In the genomic region with DNA sequence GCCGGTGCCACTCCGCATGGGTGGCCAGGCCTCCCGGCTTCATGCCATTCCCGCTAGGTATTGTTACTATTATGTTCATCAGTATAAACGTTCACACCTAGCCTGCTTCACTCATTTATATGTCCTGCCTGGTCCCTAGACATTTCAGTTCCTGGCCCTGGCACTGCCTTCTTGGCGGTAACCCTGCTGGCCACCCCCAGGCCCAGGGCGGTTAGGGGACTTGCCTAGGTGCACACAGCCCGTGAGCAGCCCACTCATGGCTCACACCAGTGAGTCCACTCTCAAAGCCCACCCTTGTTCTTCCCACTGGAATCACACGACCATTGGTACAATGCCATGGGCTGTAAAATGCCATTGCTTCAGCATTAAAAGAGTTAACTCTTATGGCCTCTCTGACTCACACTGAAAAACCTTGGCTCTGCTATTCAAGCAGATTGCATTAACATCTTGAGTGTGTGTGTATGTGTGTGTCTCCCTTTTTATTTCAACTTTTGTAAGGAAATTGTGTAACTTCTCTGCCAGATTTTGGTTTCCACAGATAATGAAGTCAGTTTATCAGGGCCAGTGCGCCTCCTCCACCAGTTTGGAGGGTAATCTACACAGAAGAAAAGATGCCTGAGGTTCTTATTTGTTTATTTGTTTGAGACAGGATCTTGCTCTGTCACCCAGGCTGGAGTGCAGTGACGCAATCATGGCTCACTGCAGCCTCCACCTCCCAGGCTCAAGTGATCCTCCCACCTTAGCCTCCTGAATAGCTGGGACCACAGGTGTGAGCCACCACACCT, we compare ENCODE assay signal across 12 cellular contexts.
DNase-seq lines count a peak whose midpoint lies in the region; ATAC-seq, FAIRE-seq and TF ChIP-seq lines count a peak whose summit lies in the region.
"Had no signal": no experiment of that assay in that cellular context is flagged by ENCODE, and none has a peak within 500 bp of the region (broad histone marks: within the 10 kb centered on the region; RNA-seq: fewer than 3 reads in every experiment).

No MANE protein-coding gene starts in this region.

- ATAC-seq in GM21360 (IDR thresholded peaks at IDR 0.05; ENCODE audit: unreplicated experiment): no peak

- FAIRE-seq in GM19239 (lab: Jason Lieb, UNC): no peak

- no peak for TF ChIP-seq CTCF in endodermal cell (conservative IDR thresholded peaks at IDR 0.05)

- no peaks in the 10 kb centered on the region for H3K27me3 Mint-ChIP-seq in endodermal cell (ENCODE audit: insufficient read depth)

- H3K9me3 Mint-ChIP-seq in endodermal cell: no peaks in the 10 kb centered on the region

- no peaks in the 10 kb centered on the region for H3K9me3 ChIP-seq in endodermal cell (ENCODE audit: control insufficient read depth, low read length)

- H3K27ac Mint-ChIP-seq in endodermal cell: peak overlapping the region; percentile 53

- no peaks in the 10 kb centered on the region for H3K27me3 ChIP-seq in endodermal cell (ENCODE audit: control insufficient read depth, insufficient read depth, low read length, poor library complexity, severe bottlenecking)

- no peak overlapping the region for H3K27ac ChIP-seq in endodermal cell (ENCODE audit: low read depth, low read length)
- H3K27ac ChIP-seq: KMS-11 had no signal

- peaks cover 2% of the 10 kb centered on the region for H3K4me1 Mint-ChIP-seq in endodermal cell

- DNase-seq in Daoy (ENCODE audit: low read depth) (peak; percentile 16), NOMO-1 treated with dmso at 0.1 percent for 144 hours (lab: John Stamatoyannopoulos, UW; ENCODE audit: unreplicated experiment) (peak; percentile 91), endodermal cell (peak; percentile 44), non-pigmented ciliary epithelial cell (ENCODE audit: low read depth) (peak; percentile 75), T1000 (lab: John Stamatoyannopoulos, UW) (no peak), GM19239 (ENCODE audit: insufficient read length, low spot score) (no peak)
- no peak for DNase-seq in activated T-cell treated with anti-CD3 and anti-CD28 coated beads, Interleukin-2, amount 50 U/mL, for 48 hours
- DNase-seq: activated naive CD4-positive, alpha-beta T cell; H7; T-helper 1 cell had no signal

- no peak overlapping the region for H3K4me3 Mint-ChIP-seq in endodermal cell

- no peaks in the 10 kb centered on the region for H3K36me3 ChIP-seq in endodermal cell (ENCODE audit: control insufficient read depth, insufficient read depth, low read length)

- no peaks in the 10 kb centered on the region for H3K4me1 ChIP-seq in endodermal cell (ENCODE audit: control insufficient read depth, insufficient read depth, low read length)

- WGBS in endodermal cell (ENCODE audit: insufficient coverage in 1 of 2, insufficient read length in 1 of 2), 2 experiments: 87 to 89% methylated on average over 6 to 11 of the region's 11 CpGs

- H3K4me3 ChIP-seq in endodermal cell (ENCODE audit: low read length): no peak overlapping the region

- H3K9ac ChIP-seq in endodermal cell (ENCODE audit: extremely low read depth, low read length, poor library complexity, severe bottlenecking): no peak overlapping the region
- H3K9ac ChIP-seq: KMS-11 had no signal

- no peaks in the 10 kb centered on the region for H3K36me3 Mint-ChIP-seq in endodermal cell (ENCODE audit: low read depth)

Comparison
In these comparisons a context has a peak if more than half of its experiments do, and no peak if none do; other contexts are left out.
1. DNase-seq: peak in Daoy (single experiment), NOMO-1 treated with dmso at 0.1 percent for 144 hours (single experiment), endodermal cell (single experiment) and non-pigmented ciliary epithelial cell (single experiment); none in T1000 (single experiment), activated T-cell treated with anti-CD3 and anti-CD28 coated beads, Interleukin-2, amount 50 U/mL, for 48 hours (0 of 2) and GM19239 (single experiment).